ENCODE assay signal across 8 cellular contexts in genomic region chr6:105136433-105137350, GRCh38. TPM values are rescaled to one million over a fixed set of nuclear protein-coding genes. Genes with fewer than 3 reads are reported as not detected.
DNase-seq lines count a peak whose midpoint lies in the region; ATAC-seq and TF ChIP-seq lines count a peak whose summit lies in the region.

No MANE protein-coding gene starts in this region.

- DNase-seq in DMS153 (lab: John Stamatoyannopoulos, UW) (peak; percentile 23), HS-27A (ENCODE audit: low read depth) (peak; percentile 35), T-cell (peak in 12 of 34 experiments; percentile 0 to 23 (median 2)), dermis microvascular lymphatic vessel endothelial cell (ENCODE audit: low read depth in 2 of 2) (peak; percentile 6 to 36), left lung (peak; percentile 50 to 84), OCI-M2 (lab: John Stamatoyannopoulos, UW; ENCODE audit: unreplicated experiment) (no peak)
- peak; percentile 5 for DNase-seq in stimulated activated CD4-positive, alpha-beta T cell treated with anti-CD3 and anti-CD28 coated beads, Interleukin-4, amount 100 ng/mL, for 24 hours

- peak overlapping the region; percentile 1 to 70 for H3K27ac ChIP-seq in left lung

- H3K9me3 ChIP-seq in left lung: no peaks in the 10 kb centered on the region

- H3K36me3 Mint-ChIP-seq in T-cell: no peaks in the 10 kb centered on the region

- ATAC-seq in GM19467 (IDR thresholded peaks at IDR 0.05; ENCODE audit: unreplicated experiment) (peak; percentile 54), T-cell (replicated peaks in 1 of 4) (peak; percentile 41 to 55 (median 50)), left lung (peak; percentile 81)

- peaks cover 42 to 59% of the 10 kb centered on the region in 2 donors for H3K27me3 Mint-ChIP-seq in T-cell

- H3K36me3 ChIP-seq in left lung: no peaks in the 10 kb centered on the region

- CTCF ChIA-PET in T-cell (lab: Charles Lee): interaction anchor here in 1 of 2 donors (0.6 kb wide), 1 partner anchor 49 kb away, joined by 3 read pairs; no protein-coding TSS in a partner anchor

- peaks cover 6 to 12% of the 10 kb centered on the region in 2 donors for H3K4me1 ChIP-seq in left lung

- peaks cover 10 to 16% (median 14%) of the 10 kb centered on the region in 3 donors for H3K4me1 Mint-ChIP-seq in T-cell

- TF ChIP-seq CTCF in left lung (IDR thresholded peaks at IDR 0.05): peak in 1 of 2 donors; percentile 24

- H3K27me3 ChIP-seq in left lung: peaks cover 14 to 63% of the 10 kb centered on the region in 2 donors

- H3K4me3 ChIP-seq in left lung: peak overlapping the region; percentile 64 to 65

- peak overlapping the region; percentile 65 to 73 (median 70) for H3K4me3 Mint-ChIP-seq in T-cell

- no peaks in the 10 kb centered on the region for H3K9me3 Mint-ChIP-seq in T-cell

- POLR2A ChIA-PET in T-cell (lab: Charles Lee): no interaction called here

- H3K27ac Mint-ChIP-seq in T-cell: no peak overlapping the region

- intact Hi-C loops in left lung (cut with DNase I): no loop called here

RNA-seq across cellular contexts. Expression of gene POPDC3, which starts 43.1 kb away (rescaled TPM):
- total RNA-seq in T-cell (not detected), dermis microvascular lymphatic vessel endothelial cell (0.25 and 0.39 TPM in 2 replicates), left lung (under 1 TPM; 0.41 to 0.71 TPM)
